In the genomic region with DNA sequence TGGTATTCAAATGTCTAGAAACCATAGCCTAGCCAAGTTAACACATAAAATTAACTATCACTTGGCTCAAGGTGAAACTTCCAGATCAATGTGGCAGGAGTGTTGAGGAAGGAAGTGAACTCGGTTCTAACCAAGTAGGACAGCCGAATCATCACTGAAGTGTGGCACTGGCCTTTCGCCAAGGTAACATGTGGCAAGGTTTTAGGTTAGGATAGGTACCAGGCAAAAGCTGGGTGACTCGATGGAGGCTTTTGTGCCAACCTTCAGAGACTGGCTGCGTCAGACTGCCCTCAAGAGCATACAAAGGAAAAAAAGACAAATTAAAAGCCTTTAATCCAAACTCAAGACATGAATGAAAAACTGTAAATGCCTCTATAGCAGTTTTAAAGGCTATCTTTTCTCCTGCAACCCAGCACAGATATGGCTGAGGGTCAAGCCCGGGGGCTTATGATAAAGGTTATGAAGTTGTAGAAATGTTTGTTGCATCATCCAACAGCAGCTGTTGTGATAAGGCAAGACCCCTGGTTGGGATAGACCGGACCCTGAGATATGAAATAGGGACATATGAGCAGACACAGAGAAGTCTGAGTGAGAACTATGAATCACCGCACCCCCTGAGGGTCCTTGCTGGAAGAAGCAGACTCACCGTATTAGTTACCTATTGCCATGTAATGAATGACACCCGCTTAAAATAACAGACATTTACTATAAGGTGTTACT, we compare ENCODE assay signal across 15 cellular contexts. TPM values are rescaled to one million over a fixed set of nuclear protein-coding genes. Genes with fewer than 3 reads are reported as not detected.
DNase-seq lines count a peak whose midpoint lies in the region; ATAC-seq, FAIRE-seq and TF ChIP-seq lines count a peak whose summit lies in the region.
"Had no signal": no experiment of that assay in that cellular context is flagged by ENCODE, and none has a peak within 500 bp of the region (broad histone marks: within the 10 kb centered on the region; RNA-seq: fewer than 3 reads in every experiment).

No MANE protein-coding gene starts in this region.

- peak; percentile 74 for FAIRE-seq in GM12891 (lab: Jason Lieb, UNC)
- FAIRE-seq: endometrium, frontal cortex had no signal

- TF ChIP-seq CTCF in OCI-LY1 (IDR thresholded peaks at IDR 0.05; ENCODE audit: low read length) (no peak), esophagus muscularis mucosa (IDR thresholded peaks at IDR 0.05) (no peak)

- H3F3A ChIP-seq in OCI-LY1 (ENCODE audit: insufficient read depth, low read length) = 0 out of 2 replicates have a peak, but pooled peaks cover 5% of the 10 kb centered on the region

- DNase-seq in GM12891 (ENCODE audit: insufficient read length, low spot score) (no peak), esophagus muscularis mucosa (ENCODE audit: extremely low spot score) (peak; percentile 37), left colon (no peak), NCI-H774 (lab: John Stamatoyannopoulos, UW) (no peak)
- DNase-seq: C1 segment of cervical spinal cord, caudate nucleus, mesenchymal stem cell, MG63, NCI-H2081, NCI-H82, occipital lobe had no signal

- ATAC-seq in left colon = no peak
- ATAC-seq: Right ventricle myocardium inferior had no signal

- WGBS in esophagus muscularis mucosa = 78% methylated on average over 10 of the region's 10 CpGs

- peak overlapping the region; percentile 70 for H3K4me2 ChIP-seq in OCI-LY1 (ENCODE audit: low read length)

- H3K4me1 ChIP-seq in OCI-LY1 (ENCODE audit: insufficient read depth, low read length, severe bottlenecking) = peaks cover 32% of the 10 kb centered on the region
- peaks cover 0 to 7% (median 3%) of the 10 kb centered on the region in 4 donors for H3K4me1 ChIP-seq in esophagus muscularis mucosa

- H3K9ac ChIP-seq in OCI-LY1 (ENCODE audit: low read length) = no peak overlapping the region; the same call in 1 of the 2 replicates

- TF ChIP-seq EP300 in esophagus muscularis mucosa (IDR thresholded peaks at IDR 0.05) = no peak

- TF ChIP-seq POLR2A in GM12891 (IDR thresholded peaks at IDR 0.05; ENCODE audit: low read depth, low read length) (no peak), esophagus muscularis mucosa (IDR thresholded peaks at IDR 0.05; ENCODE audit: low read depth) (no peak)

- H3K79me2 ChIP-seq in OCI-LY1 (ENCODE audit: insufficient read depth, low read length) = no peaks in the 10 kb centered on the region

- no peaks in the 10 kb centered on the region for H4K20me1 ChIP-seq in OCI-LY1 (ENCODE audit: insufficient read depth, low read length)

- no peaks in the 10 kb centered on the region for H3K9me2 ChIP-seq in OCI-LY1 (ENCODE audit: low read depth, low read length)

- H2AFZ ChIP-seq in OCI-LY1 (ENCODE audit: low read length) = no peak overlapping the region

- H3K9me3 ChIP-seq in OCI-LY1 (ENCODE audit: low read length) = no peaks in the 10 kb centered on the region
- H3K9me3 ChIP-seq in esophagus muscularis mucosa = no peaks in the 10 kb centered on the region
- H3K9me3 ChIP-seq: MG63 had no signal

- H3K27me3 ChIP-seq in OCI-LY1 (ENCODE audit: insufficient read depth, low read length) (no peaks in the 10 kb centered on the region), esophagus muscularis mucosa (peaks cover 0 to 7% (median 2%) of the 10 kb centered on the region in 4 donors)

- intact Hi-C loops in esophagus muscularis mucosa (cut with DNase I) (loop anchor here (5.0 kb wide), 1 partner anchor 454 kb away; no protein-coding TSS in a partner anchor), left colon (cut with DNase I, micrococcal nuclease) (loop anchor here in 1 of 2 donors (5.0 kb wide), 1 partner anchor 34 kb away; no protein-coding TSS in a partner anchor)

- H3K27ac ChIP-seq in OCI-LY1 (ENCODE audit: low read depth, low read length, poor library complexity, severe bottlenecking) (peak overlapping the region; percentile 95), esophagus muscularis mucosa (replicated peaks in 1 of 4) (no peak overlapping the region)

- H3K4me3 ChIP-seq in OCI-LY1 (ENCODE audit: low read depth, low read length, poor library complexity, severe bottlenecking) (no peak overlapping the region), esophagus muscularis mucosa (no peak overlapping the region)
- H3K4me3 ChIP-seq: MG63 had no signal

- H3K36me3 ChIP-seq in OCI-LY1 (ENCODE audit: insufficient read depth, low read length) (no peaks in the 10 kb centered on the region; the same call in 1 of the 2 replicates), esophagus muscularis mucosa (no peaks in the 10 kb centered on the region)
- H3K36me3 ChIP-seq: MG63 had no signal

TF ChIP-seq in GM12891, 5 proteins besides CTCF, POLR2A, EP300 and RAD21:
- TF ChIP-seq TAF1 (IDR thresholded peaks at IDR 0.05; ENCODE audit: low read depth, low read length) (no peak), POU2F2 (IDR thresholded peaks at IDR 0.05; ENCODE audit: low read depth, low read length) (no peak), POLR2AphosphoS5 (IDR thresholded peaks at IDR 0.05; ENCODE audit: low read depth, low read length) (no peak)
TF ChIP-seq in GM12891: peak in this region for 0.

RNA-seq across cellular contexts. Expression of a gene that starts 11.9 kb away (rescaled TPM):
- polyA plus RNA-seq in GM12891 (2012; ENCODE audit: low read depth, missing spikeins) = 292 TPM
- total RNA-seq in esophagus muscularis mucosa (10 to 100 TPM in 3 of 4 donors, 1 to 10 TPM in 1; 9.1 to 26.2 (median 20.5) TPM), left colon (10 to 100 TPM; 26.3 to 72.2 TPM)

RNA-seq across cellular contexts. Expression of a gene that starts 12.4 kb away (rescaled TPM):
- 128 TPM for polyA plus RNA-seq in GM12891 (2012; ENCODE audit: low read depth, missing spikeins)
- total RNA-seq in esophagus muscularis mucosa (10 to 100 TPM; 28.7 to 45.7 (median 34.8) TPM), left colon (100 to 1,000 TPM in 1 of 2 donors, 10 to 100 TPM in 1; 73.5 to 118 TPM)

RNA-seq across cellular contexts. Expression of a gene that starts 22.0 kb away (rescaled TPM):
- 241 TPM for polyA plus RNA-seq in GM12891 (2012; ENCODE audit: low read depth, missing spikeins)
- total RNA-seq in esophagus muscularis mucosa (10 to 100 TPM; 25.7 to 38.4 (median 32.4) TPM), left colon (100 to 1,000 TPM; 110 to 168 TPM)

RNA-seq across cellular contexts. Expression of a gene that starts 27.3 kb away (rescaled TPM):
- 43.1 TPM for polyA plus RNA-seq in GM12891 (2012; ENCODE audit: low read depth, missing spikeins)
- total RNA-seq in esophagus muscularis mucosa (10 to 100 TPM in 3 of 4 donors, 1 to 10 TPM in 1; 8.6 to 16.3 (median 13.4) TPM), left colon (100 to 1,000 TPM in 1 of 2 donors, 10 to 100 TPM in 1; 38.9 to 109 TPM)

RNA-seq across cellular contexts. Expression of a gene that starts 49.1 kb away (rescaled TPM):
- polyA plus RNA-seq in GM12891 (2012; ENCODE audit: low read depth, missing spikeins) = 74.3 TPM
- under 1 TPM in 3 of 4 donors, not detected in 1; 0.19 to 0.33 (median 0.29) TPM for total RNA-seq in esophagus muscularis mucosa
- 1 to 10 TPM in 1 of 2 donors, under 1 TPM in 1; 0.64 to 1.7 TPM for total RNA-seq in left colon
- total RNA-seq: frontal cortex, occipital lobe, Right ventricle myocardium inferior had no signal
